ENCODE assay signal across 8 cellular contexts in genomic region chr16:87388818-87389134, GRCh38. TPM values are rescaled to one million over a fixed set of nuclear protein-coding genes. Genes with fewer than 3 reads are reported as not detected.
A peak's percentile ranks its signal among the peaks of the same experiment; 100 is the strongest.
DNase-seq lines count a peak whose midpoint lies in the region; ATAC-seq, FAIRE-seq and TF ChIP-seq lines count a peak whose summit lies in the region.

No MANE protein-coding gene starts in this region.

- peaks cover 39% of the 10 kb centered on the region for H3K4me1 Mint-ChIP-seq in nephron

- H3K9ac ChIP-seq in KMS-11 (no peak overlapping the region; the same call in 1 of the 2 replicates), mammary epithelial cell (ENCODE audit: insufficient read depth, low read length) (peak overlapping the region; percentile 1)

- H3K27ac Mint-ChIP-seq in nephron: peak overlapping the region; percentile 97 to 98 (median 98)

- dilution Hi-C loops in mammary epithelial cell (cut with HindIII; ENCODE audit: low sequenced_read_pairs): loop anchor here (10.0 kb wide), 1 partner anchor 834 kb away; the partner anchor contains the start of gene MTHFSD

- H3K27me3 Mint-ChIP-seq in nephron (ENCODE audit: low read depth): no peaks in the 10 kb centered on the region

- POLR2A ChIA-PET in A549 (lab: Yijun Ruan, JAX): interaction anchor here (1.0 kb wide), 1 partner anchor 72 kb away, joined by 5 read pairs; the partner anchor contains the start of gene C16orf95

- no peak for FAIRE-seq in A549 (lab: Jason Lieb, UNC)

- TF ChIP-seq POLR2A in A549 (IDR thresholded peaks at IDR 0.05; ENCODE audit: low read length): no peak

- DNase-seq in A549 (ENCODE audit: low read depth in 1 of 2, low spot score in 1 of 2): no peak
- DNase-seq in mammary epithelial cell: no peak
- DNase-seq in dermis blood vessel endothelial cell: no peak
- DNase-seq in mucosa of gallbladder (ENCODE audit: low spot score): no peak
- no peak for DNase-seq in SKM-1 treated with dmso at 0.1 percent for 144 hours (lab: John Stamatoyannopoulos, UW; ENCODE audit: unreplicated experiment)

- intact Hi-C loops in mammary epithelial cell (cut with micrococcal nuclease): loop anchor here (10.0 kb wide), 1 partner anchor 724 kb away; no protein-coding TSS in a partner anchor

- H3K36me3 ChIP-seq in KMS-11 (ENCODE audit: insufficient read depth): no peaks in the 10 kb centered on the region
- H3K36me3 ChIP-seq in mammary epithelial cell (ENCODE audit: insufficient read depth, low read length): no peaks in the 10 kb centered on the region

- 3% methylated on average over 1 of the region's 1 CpG for WGBS in A549 (ENCODE audit: missing lambda C conversion rate)
- 47% methylated on average over 1 of the region's 1 CpG for WGBS in mammary epithelial cell (ENCODE audit: low coverage, missing lambda C conversion rate)

- H3K27ac ChIP-seq in A549 (peak overlapping the region; percentile 98 to 99), KMS-11 (peak overlapping the region; percentile 64), mammary epithelial cell (ENCODE audit: insufficient read depth, low read depth, low read length) (peak overlapping the region; percentile 62)

- no TSS peak for BruUV-seq in mammary epithelial cell (replicated peaks; lab: Mats Ljungman, UMichigan)

- CTCF ChIA-PET in A549 (lab: Yijun Ruan, JAX): interaction anchor here (0.8 to 3.3 kb wide), 3 partner anchors 66 to 247 kb away, joined by 3 to 17 read pairs (median 3); partner anchors contain the start of gene C16orf95
- CTCF ChIA-PET in mammary epithelial cell (lab: Charles Lee; ENCODE audit: low non-redundant PET): no interaction called here

- TF ChIP-seq CTCF in A549 (IDR thresholded peaks at IDR 0.05) (no peak), KMS-11 (conservative IDR thresholded peaks at IDR 0.05; ENCODE audit: low read depth, low read length) (no peak), mammary epithelial cell (conservative IDR thresholded peaks at IDR 0.05 in 1 of 2, IDR thresholded peaks at IDR 0.05 in 1 of 2; ENCODE audit: extremely low read depth in 1 of 2, insufficient read depth in 1 of 2, low read depth in 1 of 2, low read length in 2 of 2) (no peak), nephron (IDR thresholded peaks at IDR 0.05; ENCODE audit: unreplicated experiment in 3 of 3) (no peak)

- H3K4me2 ChIP-seq in A549: peak overlapping the region; percentile 80
- peak overlapping the region; percentile 46 for H3K4me2 ChIP-seq in KMS-11
- peak overlapping the region; percentile 34 for H3K4me2 ChIP-seq in mammary epithelial cell (ENCODE audit: insufficient read depth, low read depth, low read length)

- no peak for TF ChIP-seq RAD21 in A549 (conservative IDR thresholded peaks at IDR 0.05 in 1 of 2, IDR thresholded peaks at IDR 0.05 in 1 of 2)

- H3K79me2 ChIP-seq in KMS-11 (ENCODE audit: insufficient read depth, low read depth) (peaks cover 10% of the 10 kb centered on the region; the same call in 1 of the 2 replicates), mammary epithelial cell (ENCODE audit: insufficient read depth, low read length) (peaks cover 16% of the 10 kb centered on the region)

- ATAC-seq in A549 (no peak), HG02981 (IDR thresholded peaks at IDR 0.05; ENCODE audit: unreplicated experiment) (no peak)

- peak overlapping the region; percentile 59 to 82 (median 79) for H3K4me3 Mint-ChIP-seq in nephron

- H3K27me3 ChIP-seq in KMS-11 (ENCODE audit: insufficient read depth, low read depth) (no peaks in the 10 kb centered on the region), mammary epithelial cell (ENCODE audit: insufficient read depth, low read length) (no peaks in the 10 kb centered on the region)

- no peaks in the 10 kb centered on the region for H4K20me1 ChIP-seq in KMS-11 (ENCODE audit: insufficient read depth)
- no peaks in the 10 kb centered on the region for H4K20me1 ChIP-seq in mammary epithelial cell (ENCODE audit: insufficient read depth, low read length)

- TF ChIP-seq EP300 in A549 (IDR thresholded peaks at IDR 0.05): 0 out of 5 replicates have a peak, but pooled peaks of 1 of the 2 experiments have one; percentile 0

- H3K36me3 Mint-ChIP-seq in nephron (ENCODE audit: low read depth): no peaks in the 10 kb centered on the region

- no peaks in the 10 kb centered on the region for H3K9me3 Mint-ChIP-seq in nephron

- in situ Hi-C loops in mammary epithelial cell (cut with MboI; ENCODE audit: low sequenced_read_pairs in 2 of 2): loop anchor here in 1 of 2 donors (25.0 kb wide), 1 partner anchor 826 kb away; the partner anchor contains the start of genes FOXC2 and MTHFSD

- peak overlapping the region; percentile 31; the same call in 1 of the 2 replicates for H2AFZ ChIP-seq in KMS-11 (ENCODE audit: low read depth)
- no peak overlapping the region for H2AFZ ChIP-seq in mammary epithelial cell (ENCODE audit: low read depth, low read length)

- no peak overlapping the region for H3K4me3 ChIP-seq in A549
- H3K4me3 ChIP-seq in KMS-11 (IDR thresholded peaks at IDR 0.05; ENCODE audit: insufficient read depth, low read depth, low read length): no peak overlapping the region
- H3K4me3 ChIP-seq in mammary epithelial cell (replicated peaks in 1 of 3; ENCODE audit: insufficient read depth in 1 of 3, low read depth in 2 of 3, low read length in 3 of 3): no peak overlapping the region

- peaks cover 46% of the 10 kb centered on the region for H3K4me1 ChIP-seq in A549
- H3K4me1 ChIP-seq in KMS-11 (ENCODE audit: low read depth, poor library complexity, severe bottlenecking): peaks cover 30% of the 10 kb centered on the region
- H3K4me1 ChIP-seq in mammary epithelial cell (ENCODE audit: insufficient read depth, low read length): peaks cover 32% of the 10 kb centered on the region

- H3K9me3 ChIP-seq in A549 (no peaks in the 10 kb centered on the region), mammary epithelial cell (replicated peaks; ENCODE audit: insufficient read depth, low read length) (no peaks in the 10 kb centered on the region)

TF ChIP-seq in A549, 52 proteins besides CTCF, POLR2A, EP300 and RAD21:
- TF ChIP-seq FOSL2 (IDR thresholded peaks at IDR 0.05) (no peak), FOSL2 (CRISPR knock-in tag; IDR thresholded peaks at IDR 0.05) (no peak), KDM5A (IDR thresholded peaks at IDR 0.05) (no peak), HDAC2 (IDR thresholded peaks at IDR 0.05) (no peak), RNF2 (IDR thresholded peaks at IDR 0.05; ENCODE audit: borderline replicate concordance, low read depth) (no peak), GATA3 (IDR thresholded peaks at IDR 0.05; ENCODE audit: borderline replicate concordance) (no peak), HEYL (CRISPR knock-in tag; IDR thresholded peaks at IDR 0.05) (no peak), MAFK (IDR thresholded peaks at IDR 0.05; ENCODE audit: partially characterized antibody) (no peak), REST (IDR thresholded peaks at IDR 0.05) (no peak), MYC (IDR thresholded peaks at IDR 0.05; ENCODE audit: borderline replicate concordance, low read length) (no peak), CEBPB (IDR thresholded peaks at IDR 0.05) (no peak)
TF ChIP-seq in A549: peak in this region for 0.

RNA-seq across cellular contexts. Expression of gene MAP1LC3B, which starts 3.4 kb away (rescaled TPM):
- polyA plus RNA-seq in A549 (2011; rRNA removed): 52.3 and 77.7 TPM in 2 replicates
- 22.1 and 24.5 TPM in 2 replicates for polyA plus RNA-seq in A549 (2012; cell fraction: cytosol; rRNA removed)
- 7.4 and 14.0 TPM in 2 replicates for polyA plus RNA-seq in A549 (2012; cell fraction: nucleus; rRNA removed)
- polyA plus RNA-seq in A549 (2017; fragmentation: RNase III; extraction: RNeasy Plus Mini Kit Qiagen cat#74134 plus additional on column Dnase treatment): 92.6 to 95.1 TPM (median 94.1 TPM) in 3 replicates
- 23.4 and 27.7 TPM in 2 replicates for polyA minus RNA-seq in A549 (2011; rRNA and poly(A)+ RNA removed)
- 100 to 1,000 TPM in 1 of 2 donors, 10 to 100 TPM in 1; 78.5 to 104 TPM for total RNA-seq in mammary epithelial cell
- 17.9 TPM for polyA plus RNA-seq in mammary epithelial cell
- polyA minus RNA-seq in mammary epithelial cell: 48.4 TPM
- total RNA-seq in dermis blood vessel endothelial cell: 23.3 and 44.8 TPM in 2 replicates
- 55.9 TPM for total RNA-seq in mucosa of gallbladder

RNA-seq across cellular contexts. Expression of gene FBXO31, which starts 5.2 kb away (rescaled TPM):
- polyA plus RNA-seq in A549 (2011; rRNA removed) (10.5 and 11.1 TPM in 2 replicates), A549 (2017; fragmentation: RNase III; extraction: RNeasy Plus Mini Kit Qiagen cat#74134 plus additional on column Dnase treatment) (11.1 to 13.3 TPM (median 11.9 TPM) in 3 replicates), mammary epithelial cell (14.5 TPM)
- 12.8 and 16.5 TPM in 2 replicates for polyA plus RNA-seq in A549 (2012; cell fraction: cytosol; rRNA removed)
- polyA plus RNA-seq in A549 (2012; cell fraction: nucleus; rRNA removed): 49.4 and 61.3 TPM in 2 replicates
- 20.6 and 22.3 TPM in 2 replicates for polyA minus RNA-seq in A549 (2011; rRNA and poly(A)+ RNA removed)
- total RNA-seq in mammary epithelial cell (10 to 100 TPM; 31.2 to 36.1 TPM), dermis blood vessel endothelial cell (24.4 and 36.1 TPM in 2 replicates), mucosa of gallbladder (36.7 TPM)
- polyA minus RNA-seq in mammary epithelial cell: 25.3 TPM
